Comparison of ENCODE assay signal across 11 cellular contexts in genomic region chr10:129035052-129035805, GRCh38.
DNase-seq lines count a peak whose midpoint lies in the region; ATAC-seq and TF ChIP-seq lines count a peak whose summit lies in the region.
"Had no signal": no experiment of that assay in that cellular context is flagged by ENCODE, and none has a peak within 500 bp of the region (broad histone marks: within the 10 kb centered on the region; RNA-seq: fewer than 3 reads in every experiment).

No MANE protein-coding gene starts in this region.

- H3K4me1 ChIP-seq in BLaER1 treated with 17β-estradiol and CSF1 and Interleukin-3, amounts not matched to agents 10 nM and 100 nM, result peaks cover 24 to 88% (median 76%) of the 10 kb centered on the region in 10 experiments
- H3K4me1 ChIP-seq in trophoblast cell (ENCODE audit: control insufficient read depth in 1 of 2, insufficient read depth in 2 of 2, low read length in 2 of 2), result no peaks in the 10 kb centered on the region
- peaks cover 30% of the 10 kb centered on the region for H3K4me1 ChIP-seq in GM23338 (ENCODE audit: insufficient read depth)
- H3K4me1 ChIP-seq: vagina had no signal

- peaks cover 0 to 6% of the 10 kb centered on the region in 2 donors for H3K36me3 Mint-ChIP-seq in activated naive CD4-positive, alpha-beta T cell treated with anti-CD3 and anti-CD28 coated beads, Interleukin-2, amount 50 U/mL, for 72 hours
- no peaks in the 10 kb centered on the region for H3K36me3 Mint-ChIP-seq in GM23338 (ENCODE audit: low read depth)

- no peak overlapping the region for H3K14ac ChIP-seq in trophoblast cell (ENCODE audit: low read length)

- H2BK12ac ChIP-seq in trophoblast cell (ENCODE audit: low read length), result no peak overlapping the region

- H3K4ac ChIP-seq in trophoblast cell (ENCODE audit: low read depth, low read length), result no peak overlapping the region

- no peaks in the 10 kb centered on the region for H3F3A ChIP-seq in GM23338 (replicated peaks; ENCODE audit: low read depth)

- peak; percentile 69 to 79 for ATAC-seq in activated naive CD4-positive, alpha-beta T cell treated with anti-CD3 and anti-CD28 coated beads, Interleukin-2, amount 50 U/mL, for 72 hours
- ATAC-seq in left lobe of liver, result no peak
- no peak for ATAC-seq in GM21381 (IDR thresholded peaks at IDR 0.05; ENCODE audit: unreplicated experiment)
- no peak for ATAC-seq in GM23338
- ATAC-seq: K562 had no signal

- H3K79me2 ChIP-seq in trophoblast cell (ENCODE audit: control insufficient read depth, insufficient read depth, low read length, poor library complexity), result no peaks in the 10 kb centered on the region
- H3K79me2 ChIP-seq in GM23338 (replicated peaks; ENCODE audit: insufficient read depth), result no peaks in the 10 kb centered on the region

- H3K27me3 Mint-ChIP-seq in GM23338 (ENCODE audit: insufficient read depth, low read depth, poor library complexity), result peaks cover 2% of the 10 kb centered on the region

- H3K27me3 ChIP-seq in BLaER1 treated with 17β-estradiol and CSF1 and Interleukin-3, amounts not matched to agents 10 nM and 100 nM, result peaks cover 0 to 26% (median 0%) of the 10 kb centered on the region in 11 experiments; a peak in 6 of 22 replicates
- H3K27me3 ChIP-seq in trophoblast cell (ENCODE audit: insufficient read depth, low read length) (no peaks in the 10 kb centered on the region), GM23338 (ENCODE audit: insufficient read depth) (no peaks in the 10 kb centered on the region)
- H3K27me3 ChIP-seq: vagina had no signal

- peak; percentile 76 for DNase-seq in UCSD-AML1 (lab: John Stamatoyannopoulos, UW; ENCODE audit: unreplicated experiment)
- DNase-seq in activated naive CD4-positive, alpha-beta T cell treated with anti-CD3 and anti-CD28 coated beads, Interleukin-2, amount 50 U/mL, for 72 hours (ENCODE audit: low spot score in 2 of 2), result peak in 1 of 2 donors; percentile 36
- no peak for DNase-seq in trophoblast cell
- DNase-seq in AG08395 (ENCODE audit: low spot score), result no peak
- no peak for DNase-seq in left lobe of liver (ENCODE audit: low spot score)
- no peak for DNase-seq in GM23338 (ENCODE audit: low spot score)

- H3K4me3 Mint-ChIP-seq in GM23338, result no peak overlapping the region

- H3K27ac ChIP-seq in BLaER1 treated with 17β-estradiol and CSF1 and Interleukin-3, amounts not matched to agents 10 nM and 100 nM, result peak overlapping the region in 6 of 11 experiments; percentile 31 to 75 (median 62); a peak in 12 of 22 replicates
- H3K27ac ChIP-seq in trophoblast cell (ENCODE audit: low read depth, low read length), result no peak overlapping the region
- no peak overlapping the region for H3K27ac ChIP-seq in GM23338 (ENCODE audit: low read depth)
- H3K27ac ChIP-seq: C4-2B, vagina had no signal

- no peaks in the 10 kb centered on the region for H3K9me2 ChIP-seq in GM23338 (ENCODE audit: insufficient read depth)

- H3K18ac ChIP-seq in trophoblast cell (ENCODE audit: low read length), result no peak overlapping the region

- TF ChIP-seq CTCF in GM23338 (conservative IDR thresholded peaks at IDR 0.05; ENCODE audit: low read depth in 2 of 2), result no peak

- peak overlapping the region in 7 of 10 experiments; percentile 7 to 49 (median 24); a peak in 6 of 20 replicates for H3K4me3 ChIP-seq in BLaER1 treated with 17β-estradiol and CSF1 and Interleukin-3, amounts not matched to agents 10 nM and 100 nM
- H3K4me3 ChIP-seq in trophoblast cell (ENCODE audit: low read depth, low read length) (no peak overlapping the region), GM23338 (no peak overlapping the region)
- H3K4me3 ChIP-seq: K562, vagina had no signal

- peak overlapping the region; percentile 66 to 90 (median 81) for H3K4me2 ChIP-seq in BLaER1 treated with 17β-estradiol and CSF1 and Interleukin-3, amounts not matched to agents 10 nM and 100 nM
- H3K4me2 ChIP-seq in trophoblast cell (ENCODE audit: low read length) (no peak overlapping the region), GM23338 (no peak overlapping the region)

- no peak overlapping the region for H4K91ac ChIP-seq in trophoblast cell (ENCODE audit: low read depth, low read length)

- H4K12ac ChIP-seq in trophoblast cell (ENCODE audit: low read depth, low read length), result peak overlapping the region; percentile 63

- H4K8ac ChIP-seq in trophoblast cell (ENCODE audit: low read depth, low read length), result no peak overlapping the region

- no peak overlapping the region for H2AK5ac ChIP-seq in trophoblast cell (ENCODE audit: low read length)

- H3K36me3 ChIP-seq in BLaER1 treated with 17β-estradiol and CSF1 and Interleukin-3, amounts not matched to agents 10 nM and 100 nM, result no peaks in the 10 kb centered on the region
- H3K36me3 ChIP-seq in trophoblast cell (ENCODE audit: control insufficient read depth in 1 of 2, insufficient read depth in 2 of 2, low read length in 2 of 2), result no peaks in the 10 kb centered on the region
- no peaks in the 10 kb centered on the region for H3K36me3 ChIP-seq in GM23338 (ENCODE audit: insufficient read depth)
- H3K36me3 ChIP-seq: vagina had no signal

- H2AFZ ChIP-seq in trophoblast cell (ENCODE audit: insufficient read depth, low read length, poor library complexity) (no peak overlapping the region), GM23338 (no peak overlapping the region)

- H3K4me1 Mint-ChIP-seq in GM23338, result peaks cover 55% of the 10 kb centered on the region

- H3K9me3 Mint-ChIP-seq in activated naive CD4-positive, alpha-beta T cell treated with anti-CD3 and anti-CD28 coated beads, Interleukin-2, amount 50 U/mL, for 72 hours, result no peaks in the 10 kb centered on the region
- H3K9me3 Mint-ChIP-seq in GM23338, result no peaks in the 10 kb centered on the region

- no peak overlapping the region for H2BK5ac ChIP-seq in trophoblast cell (ENCODE audit: low read depth, low read length, poor library complexity)

- H3K23ac ChIP-seq in trophoblast cell (ENCODE audit: low read length), result no peak overlapping the region

- H3K27ac Mint-ChIP-seq in activated naive CD4-positive, alpha-beta T cell treated with anti-CD3 and anti-CD28 coated beads, Interleukin-2, amount 50 U/mL, for 72 hours, result peak overlapping the region in 1 of 2 donors; percentile 80
- no peak overlapping the region for H3K27ac Mint-ChIP-seq in GM23338

- H3K79me1 ChIP-seq in trophoblast cell (ENCODE audit: low read length), result no peaks in the 10 kb centered on the region

- no CpG with 5 or more reads among the region's 24 CpGs for WGBS in trophoblast cell (ENCODE audit: extremely low coverage, insufficient coverage, insufficient read length)

- peak overlapping the region in 7 of 11 experiments; percentile 14 to 45 (median 35); a peak in 9 of 22 replicates for H3K9ac ChIP-seq in BLaER1 treated with 17β-estradiol and CSF1 and Interleukin-3, amounts not matched to agents 10 nM and 100 nM
- no peak overlapping the region for H3K9ac ChIP-seq in trophoblast cell (ENCODE audit: low read length)

- no peaks in the 10 kb centered on the region for H3K9me3 ChIP-seq in BLaER1 treated with 17β-estradiol and CSF1 and Interleukin-3, amounts not matched to agents 10 nM and 100 nM (replicated peaks in 1 of 11)
- no peaks in the 10 kb centered on the region for H3K9me3 ChIP-seq in trophoblast cell (ENCODE audit: insufficient read depth, low read depth, low read length)
- H3K9me3 ChIP-seq: vagina had no signal

- no peak overlapping the region for H2BK120ac ChIP-seq in trophoblast cell (ENCODE audit: insufficient read depth, low read length, poor library complexity)

- no peaks in the 10 kb centered on the region for H4K20me1 ChIP-seq in BLaER1 treated with 17β-estradiol and CSF1 and Interleukin-3, amounts not matched to agents 10 nM and 100 nM
- H4K20me1 ChIP-seq in GM23338 (replicated peaks; ENCODE audit: insufficient read depth), result no peaks in the 10 kb centered on the region

TF ChIP-seq in GM23338, 12 proteins besides CTCF, POLR2A, EP300 and RAD21:
- TF ChIP-seq EZH2phosphoT487 (IDR thresholded peaks at IDR 0.05; ENCODE audit: unreplicated experiment), result no peak
- no peak for TF ChIP-seq ZNF331 (CRISPR knock-in tag; IDR thresholded peaks at IDR 0.05; ENCODE audit: low read depth)
- TF ChIP-seq EZH2 (IDR thresholded peaks at IDR 0.05; ENCODE audit: low read depth, unreplicated experiment), result no peak
- no peak for TF ChIP-seq NANOG (IDR thresholded peaks at IDR 0.05; ENCODE audit: borderline replicate concordance)
- TF ChIP-seq JUNB (IDR thresholded peaks at IDR 0.05; ENCODE audit: unreplicated experiment), result no peak

Comparison
In these comparisons a context has a peak if more than half of its experiments do, and no peak if none do; other contexts are left out.
1. H3K27ac ChIP-seq: peak in BLaER1 treated with 17β-estradiol and CSF1 and Interleukin-3, amounts not matched to agents 10 nM and 100 nM (6 of 11); none in trophoblast cell (single experiment) and GM23338 (single experiment).
2. H3K4me2 ChIP-seq: peak in BLaER1 treated with 17β-estradiol and CSF1 and Interleukin-3, amounts not matched to agents 10 nM and 100 nM (11 of 11); none in trophoblast cell (single experiment) and GM23338 (single experiment).
3. H3K4me3 ChIP-seq: peak in BLaER1 treated with 17β-estradiol and CSF1 and Interleukin-3, amounts not matched to agents 10 nM and 100 nM (7 of 10); none in trophoblast cell (single experiment) and GM23338 (single experiment).
4. ATAC-seq: peak in activated naive CD4-positive, alpha-beta T cell treated with anti-CD3 and anti-CD28 coated beads, Interleukin-2, amount 50 U/mL, for 72 hours (2 of 2); none in left lobe of liver (single experiment), GM21381 (single experiment) and GM23338 (single experiment).